ENCODE assay signal across 9 cellular contexts in genomic region chr7:92698237-92698841, GRCh38.
DNase-seq lines count a peak whose midpoint lies in the region; TF ChIP-seq lines count a peak whose summit lies in the region.
"Had no signal": no experiment of that assay in that cellular context is flagged by ENCODE, and none has a peak within 500 bp of the region (broad histone marks: within the 10 kb centered on the region; RNA-seq: fewer than 3 reads in every experiment).

No MANE protein-coding gene starts in this region.

- H3K4me1 ChIP-seq in skeletal muscle tissue (ENCODE audit: control insufficient read depth in 3 of 3, insufficient read depth in 3 of 3, low read length in 3 of 3) (peaks cover 0 to 21% (median 7%) of the 10 kb centered on the region in 3 donors), OCI-LY7 (ENCODE audit: insufficient read depth, low read length, poor library complexity, severe bottlenecking) (no peaks in the 10 kb centered on the region)

- CTCF ChIA-PET in OCI-LY7 (lab: Charles Lee; ENCODE audit: unreplicated experiment), result no interaction called here

- H3K4me3 ChIP-seq in astrocyte of the cerebellum (ENCODE audit: low read depth, low read length) (no peak overlapping the region), skeletal muscle tissue (ENCODE audit: low read length in 3 of 3) (peak overlapping the region in 2 of 3 donors; percentile 5 to 44), OCI-LY7 (ENCODE audit: low read depth, low read length, poor library complexity, severe bottlenecking) (no peak overlapping the region)
- H3K4me3 ChIP-seq: SK-N-MC had no signal

- H3K79me2 ChIP-seq in OCI-LY7 (ENCODE audit: insufficient read depth, low read depth, low read length), result no peaks in the 10 kb centered on the region

- POLR2A ChIA-PET in OCI-LY7 (lab: Charles Lee), result interaction anchor here (0.6 to 2.0 kb wide), 3 partner anchors 22 to 157 kb away, joined by 3 to 6 read pairs (median 3); no protein-coding TSS in a partner anchor

- H3K36me3 ChIP-seq in skeletal muscle tissue (ENCODE audit: control insufficient read depth in 3 of 3, insufficient read depth in 3 of 3, low read length in 3 of 3), result no peaks in the 10 kb centered on the region
- H3K36me3 ChIP-seq in OCI-LY7 (ENCODE audit: insufficient read depth, low read length), result 0 out of 2 replicates have a peak, but pooled peaks cover 3% of the 10 kb centered on the region

- no peaks in the 10 kb centered on the region for H3K27me3 ChIP-seq in skeletal muscle tissue (ENCODE audit: control insufficient read depth in 3 of 3, insufficient read depth in 3 of 3, low read length in 3 of 3)

- TF ChIP-seq CTCF in astrocyte of the cerebellum (IDR thresholded peaks at IDR 0.05; ENCODE audit: low read depth, low read length, missing control alignments) (no peak), OCI-LY7 (conservative IDR thresholded peaks at IDR 0.05; ENCODE audit: low read length) (no peak)

- no peak overlapping the region for H3K9ac ChIP-seq in skeletal muscle tissue (ENCODE audit: low read depth in 1 of 3, low read length in 3 of 3)

- peak overlapping the region; percentile 43 for H3K27ac ChIP-seq in skeletal muscle tissue (ENCODE audit: low read depth, low read length)
- no peak overlapping the region for H3K27ac ChIP-seq in OCI-LY7 (ENCODE audit: low read depth, low read length, poor library complexity, severe bottlenecking)
- H3K27ac ChIP-seq: SK-N-MC had no signal

- in situ Hi-C loops in astrocyte of the cerebellum (cut with HindIII; ENCODE audit: low sequenced_read_pairs), result no loop called here

- no peaks in the 10 kb centered on the region for H4K20me1 ChIP-seq in OCI-LY7 (ENCODE audit: insufficient read depth, low read length)

- intact Hi-C loops in OCI-LY7 (cut with micrococcal nuclease; ENCODE audit: unreplicated experiment), result loop anchor here (10.0 kb wide), 1 partner anchor 86 kb away; no protein-coding TSS in a partner anchor

- no TSS peak for BruUV-seq in OCI-LY7 (replicated peaks; lab: Mats Ljungman, UMichigan)

- peak; percentile 95 for DNase-seq in H4 (ENCODE audit: low spot score)
- DNase-seq in astrocyte of the cerebellum (ENCODE audit: low read depth), result peak; percentile 95
- DNase-seq in hypothalamus (lab: John Stamatoyannopoulos, UW), result peak in 30 of 51 donors; percentile 3 to 69 (median 40)
- DNase-seq in T-helper 1 cell, result no peak
- no peak for DNase-seq in iPS-NIHi11 (ENCODE audit: low spot score)
- DNase-seq in NCI-H1048 (lab: John Stamatoyannopoulos, UW), result no peak
- no peak for DNase-seq in OCI-LY7 (ENCODE audit: low spot score)

- H3K9me3 ChIP-seq in skeletal muscle tissue (ENCODE audit: control insufficient read depth in 3 of 3, low read length in 3 of 3) (no peaks in the 10 kb centered on the region), OCI-LY7 (ENCODE audit: low read length) (no peaks in the 10 kb centered on the region; the same call in 1 of the 2 replicates)

- no peaks in the 10 kb centered on the region for H3K9me2 ChIP-seq in OCI-LY7 (ENCODE audit: insufficient read depth, low read length)

- H3K4me2 ChIP-seq in OCI-LY7 (ENCODE audit: low read length), result no peak overlapping the region

- no peak overlapping the region for H2AFZ ChIP-seq in OCI-LY7 (ENCODE audit: low read length)

Comparison
In these comparisons a context has a peak if more than half of its experiments do, and no peak if none do; other contexts are left out.
1. DNase-seq: peak in H4 (single experiment), astrocyte of the cerebellum (single experiment) and hypothalamus (30 of 51); none in T-helper 1 cell (0 of 5), iPS-NIHi11 (single experiment), NCI-H1048 (single experiment) and OCI-LY7 (single experiment).
2. H3K4me3 ChIP-seq: peak in skeletal muscle tissue (2 of 3); none in astrocyte of the cerebellum (single experiment) and OCI-LY7 (single experiment).